23 cellular contexts compared by ENCODE assay signal in the genomic region with DNA sequence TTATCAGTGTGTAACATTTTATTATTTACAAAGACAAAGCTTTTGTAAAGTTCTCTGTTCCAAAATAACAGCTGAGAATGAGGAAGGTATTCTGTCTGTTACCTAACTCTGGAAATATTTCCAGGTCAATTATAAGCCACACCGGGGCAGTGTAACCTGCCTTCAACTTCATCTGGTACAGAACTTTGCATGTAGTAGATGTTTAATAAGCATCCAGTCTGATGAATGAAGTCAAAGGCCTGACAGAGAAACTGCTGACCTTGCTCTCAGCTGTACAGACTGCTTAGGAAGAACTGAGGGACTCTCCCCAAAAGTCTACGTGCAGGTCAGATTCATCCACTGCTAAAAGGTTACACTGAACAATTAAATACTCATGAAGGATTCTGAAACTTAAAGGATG. TPM values are rescaled to one million over a fixed set of nuclear protein-coding genes. Genes with fewer than 3 reads are reported as not detected.
DNase-seq lines count a peak whose midpoint lies in the region; ATAC-seq, FAIRE-seq and TF ChIP-seq lines count a peak whose summit lies in the region.
"Had no signal": no experiment of that assay in that cellular context is flagged by ENCODE, and none has a peak within 500 bp of the region (broad histone marks: within the 10 kb centered on the region; RNA-seq: fewer than 3 reads in every experiment).

No MANE protein-coding gene starts in this region.

- H3K27me3 ChIP-seq in RWPE2 (ENCODE audit: insufficient read depth, poor library complexity, severe bottlenecking), result no peaks in the 10 kb centered on the region

- CTCF ChIA-PET in A549 (lab: Yijun Ruan, JAX), result interaction anchor here (0.9 to 1.1 kb wide), 2 partner anchors 11 to 31 kb away, joined by 5 read pairs; no protein-coding TSS in a partner anchor

- TF ChIP-seq POLR2A in A549 (IDR thresholded peaks at IDR 0.05; ENCODE audit: low read length), result no peak
- no peak for TF ChIP-seq POLR2A in lower leg skin (IDR thresholded peaks at IDR 0.05)

- DNase-seq in A549 (ENCODE audit: low read depth in 1 of 2, low spot score in 1 of 2), result peak in 1 of 2 experiments; percentile 21
- no peak for DNase-seq in RWPE2 (ENCODE audit: low spot score)
- DNase-seq in kidney tubule cell (ENCODE audit: low spot score), result peak; percentile 69
- no peak for DNase-seq in lower leg skin (ENCODE audit: low spot score in 2 of 2)
- no peak for DNase-seq in CD14-positive monocyte (ENCODE audit: low spot score)
- no peak for DNase-seq in GM19240 (ENCODE audit: insufficient read length, low spot score)
- no peak for DNase-seq in NCI-H2171 treated with DMSO at 0.1 percent for 48 hours (lab: John Stamatoyannopoulos, UW)
- DNase-seq: activated effector memory CD4-positive, alpha-beta T cell treated with anti-CD3 and anti-CD28 coated beads, Interleukin-2, amount 50 U/mL, for 16 hours; amygdala; CD8-positive, alpha-beta memory T cell; HFFc6; IMR-90; lower lobe of right lung; naive thymus-derived CD8-positive, alpha-beta T cell; NCI-H1048; NCI-H69; RPMI8226; stimulated activated naive CD8-positive, alpha-beta T cell treated with anti-CD3 and anti-CD28 coated beads, Interleukin-15, Interleukin-2, amounts not matched to agents 100 U/mL and 50 U/mL, for 24 hours; T-helper 1 cell had no signal

- peaks cover 10% of the 10 kb centered on the region for H3K4me1 Mint-ChIP-seq in CD14-positive monocyte
- H3K4me1 Mint-ChIP-seq: WTC11 had no signal

- 62% methylated on average over 2 of the region's 2 CpGs for WGBS in A549 (ENCODE audit: missing lambda C conversion rate)
- 75 to 77% methylated on average over 2 of the region's 2 CpGs for WGBS in lower leg skin, 2 donors

- no peaks in the 10 kb centered on the region for H3K9me3 ChIP-seq in A549
- no peaks in the 10 kb centered on the region for H3K9me3 ChIP-seq in RWPE2 (ENCODE audit: severe bottlenecking)
- H3K9me3 ChIP-seq: lower lobe of right lung had no signal

- H3K4me2 ChIP-seq in A549, result no peak overlapping the region

- TF ChIP-seq EP300 in A549 (IDR thresholded peaks at IDR 0.05), result no peak

- H3K27me3 Mint-ChIP-seq in CD14-positive monocyte (ENCODE audit: low read depth in 3 of 3), result peaks cover 0 to 4% (median 0%) of the 10 kb centered on the region in 3 donors
- H3K27me3 Mint-ChIP-seq: CD8-positive, alpha-beta memory T cell; naive thymus-derived CD8-positive, alpha-beta T cell; progenitor cell of endocrine pancreas had no signal

- no peak overlapping the region for H3K27ac Mint-ChIP-seq in CD14-positive monocyte
- H3K27ac Mint-ChIP-seq: CD8-positive, alpha-beta memory T cell; HFFc6; naive thymus-derived CD8-positive, alpha-beta T cell; progenitor cell of endocrine pancreas had no signal

- H3K4me3 ChIP-seq in A549 (no peak overlapping the region), RWPE2 (ENCODE audit: severe bottlenecking) (no peak overlapping the region), lower leg skin (ENCODE audit: low read depth, poor library complexity, severe bottlenecking) (no peak overlapping the region)
- H3K4me3 ChIP-seq: lower lobe of right lung had no signal

- POLR2A ChIA-PET in A549 (lab: Yijun Ruan, JAX), result no interaction called here

- H3K36me3 Mint-ChIP-seq in CD14-positive monocyte, result peaks cover 66 to 78% of the 10 kb centered on the region in 2 donors

- FAIRE-seq in A549 (lab: Jason Lieb, UNC), result no peak
- FAIRE-seq: frontal cortex had no signal

- H3K4me1 ChIP-seq in A549, result no peaks in the 10 kb centered on the region
- no peaks in the 10 kb centered on the region for H3K4me1 ChIP-seq in RWPE2 (ENCODE audit: insufficient read depth, poor library complexity, severe bottlenecking)
- H3K4me1 ChIP-seq: lower lobe of right lung had no signal

- TF ChIP-seq CTCF in A549 (IDR thresholded peaks at IDR 0.05) (no peak; the same call in 2 of the 3 replicates), RWPE2 (IDR thresholded peaks at IDR 0.05; ENCODE audit: poor library complexity, severe bottlenecking) (peak; percentile 29), lower leg skin (IDR thresholded peaks at IDR 0.05) (no peak), CD14-positive monocyte (IDR thresholded peaks at IDR 0.05) (no peak)

- TF ChIP-seq RAD21 in A549 (conservative IDR thresholded peaks at IDR 0.05 in 1 of 2, IDR thresholded peaks at IDR 0.05 in 1 of 2), result peak; percentile 17 to 36; a peak in 2 of 5 replicates

- H3K9me3 Mint-ChIP-seq in CD14-positive monocyte, result no peaks in the 10 kb centered on the region
- H3K9me3 Mint-ChIP-seq: CD8-positive, alpha-beta memory T cell; HFFc6; naive thymus-derived CD8-positive, alpha-beta T cell; WTC11 had no signal

- peaks cover 73% of the 10 kb centered on the region for H3K36me3 ChIP-seq in RWPE2 (ENCODE audit: low read depth)

- H3K27ac ChIP-seq in A549, result no peak overlapping the region
- H3K27ac ChIP-seq in RWPE2 (ENCODE audit: poor library complexity, severe bottlenecking), result no peak overlapping the region
- H3K27ac ChIP-seq: lower lobe of right lung had no signal

- H3K4me3 Mint-ChIP-seq in CD14-positive monocyte, result no peak overlapping the region
- H3K4me3 Mint-ChIP-seq: CD8-positive, alpha-beta memory T cell; HFFc6; naive thymus-derived CD8-positive, alpha-beta T cell; WTC11 had no signal

- peak; percentile 47 to 69; a peak in 4 of 6 replicates for ATAC-seq in A549
- peak; percentile 42 for ATAC-seq in GM19372 (IDR thresholded peaks at IDR 0.05; ENCODE audit: low read depth, unreplicated experiment)
- peak; percentile 51; the same call in 1 of the 3 replicates for ATAC-seq in RWPE2 (ENCODE audit: low read depth)
- ATAC-seq: naive thymus-derived CD8-positive, alpha-beta T cell; stimulated activated naive CD8-positive, alpha-beta T cell treated with anti-CD3 and anti-CD28 coated beads, Interleukin-15, Interleukin-2, amounts not matched to agents 100 U/mL and 50 U/mL, for 24 hours; WTC11 had no signal

- intact Hi-C loops in lower leg skin (cut with DNase I; ENCODE audit: low total_unique reads) (no loop called here), CD14-positive monocyte (cut with micrococcal nuclease) (no loop called here)

TF ChIP-seq in A549, 52 proteins besides CTCF, POLR2A, EP300 and RAD21:
- no peak for TF ChIP-seq NFE2L2 (conservative IDR thresholded peaks at IDR 0.05; ENCODE audit: low read length)
- peak; percentile 13; the same call in 1 of the 3 replicates for TF ChIP-seq SMC3 (IDR thresholded peaks at IDR 0.05)
- TF ChIP-seq HDAC2 (IDR thresholded peaks at IDR 0.05), result no peak
- TF ChIP-seq NPAS2 (CRISPR knock-in tag; IDR thresholded peaks at IDR 0.05; ENCODE audit: borderline replicate concordance), result no peak
- no peak for TF ChIP-seq EHF (CRISPR knock-in tag; IDR thresholded peaks at IDR 0.05)
- no peak for TF ChIP-seq HOXB13 (CRISPR knock-in tag; IDR thresholded peaks at IDR 0.05; ENCODE audit: low read depth)
- no peak for TF ChIP-seq PHF8 (IDR thresholded peaks at IDR 0.05; ENCODE audit: borderline replicate concordance, low read depth)
- TF ChIP-seq JUN (IDR thresholded peaks at IDR 0.05), result no peak
- TF ChIP-seq, protein P1, sequence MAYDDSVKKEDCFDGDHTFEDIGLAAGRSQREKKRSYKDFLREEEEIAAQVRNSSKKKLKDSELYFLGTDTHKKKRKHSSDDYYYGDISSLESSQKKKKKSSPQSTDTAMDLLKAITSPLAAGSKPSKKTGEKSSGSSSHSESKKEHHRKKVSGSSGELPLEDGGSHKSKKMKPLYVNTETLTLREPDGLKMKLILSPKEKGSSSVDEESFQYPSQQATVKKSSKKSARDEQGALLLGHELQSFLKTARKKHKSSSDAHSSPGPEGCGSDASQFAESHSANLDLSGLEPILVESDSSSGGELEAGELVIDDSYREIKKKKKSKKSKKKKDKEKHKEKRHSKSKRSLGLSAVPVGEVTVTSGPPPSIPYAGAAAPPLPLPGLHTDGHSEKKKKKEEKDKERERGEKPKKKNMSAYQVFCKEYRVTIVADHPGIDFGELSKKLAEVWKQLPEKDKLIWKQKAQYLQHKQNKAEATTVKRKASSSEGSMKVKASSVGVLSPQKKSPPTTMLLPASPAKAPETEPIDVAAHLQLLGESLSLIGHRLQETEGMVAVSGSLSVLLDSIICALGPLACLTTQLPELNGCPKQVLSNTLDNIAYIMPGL (CRISPR knock-in tag; IDR thresholded peaks at IDR 0.05; ENCODE audit: borderline replicate concordance), result no peak
- TF ChIP-seq FOSL2 (IDR thresholded peaks at IDR 0.05), result no peak
- no peak for TF ChIP-seq FOSL2 (CRISPR knock-in tag; IDR thresholded peaks at IDR 0.05)
- no peak for TF ChIP-seq HEYL (CRISPR knock-in tag; IDR thresholded peaks at IDR 0.05)
- no peak for TF ChIP-seq BHLHE40 (IDR thresholded peaks at IDR 0.05; ENCODE audit: low read depth, low read length)
- peak; percentile 75 for TF ChIP-seq MAFK (IDR thresholded peaks at IDR 0.05; ENCODE audit: partially characterized antibody)
- TF ChIP-seq, protein P2, sequence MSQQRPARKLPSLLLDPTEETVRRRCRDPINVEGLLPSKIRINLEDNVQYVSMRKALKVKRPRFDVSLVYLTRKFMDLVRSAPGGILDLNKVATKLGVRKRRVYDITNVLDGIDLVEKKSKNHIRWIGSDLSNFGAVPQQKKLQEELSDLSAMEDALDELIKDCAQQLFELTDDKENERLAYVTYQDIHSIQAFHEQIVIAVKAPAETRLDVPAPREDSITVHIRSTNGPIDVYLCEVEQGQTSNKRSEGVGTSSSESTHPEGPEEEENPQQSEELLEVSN (IDR thresholded peaks at IDR 0.05; ENCODE audit: borderline replicate concordance, low read depth), result no peak
- TF ChIP-seq JUNB (IDR thresholded peaks at IDR 0.05), result no peak
- no peak for TF ChIP-seq HOXB5 (CRISPR knock-in tag; IDR thresholded peaks at IDR 0.05)

RNA-seq across cellular contexts. Expression of a gene that starts 43.3 kb away (rescaled TPM):
- polyA plus RNA-seq in A549 (2011; rRNA removed), result 61.5 and 70.8 TPM in 2 replicates
- polyA plus RNA-seq in A549 (2012; cell fraction: cytosol; rRNA removed), result 26.9 and 40.2 TPM in 2 replicates
- polyA plus RNA-seq in A549 (2012; cell fraction: nucleus; rRNA removed), result 57.9 and 73.6 TPM in 2 replicates
- 36.6 to 38.9 TPM (median 38.7 TPM) in 3 replicates for polyA plus RNA-seq in A549 (2017; fragmentation: RNase III; extraction: RNeasy Plus Mini Kit Qiagen cat#74134 plus additional on column Dnase treatment)
- polyA minus RNA-seq in A549 (2011; rRNA and poly(A)+ RNA removed), result 186 and 190 TPM in 2 replicates
- 10 to 100 TPM; 28.1 to 38.4 (median 31.8) TPM for total RNA-seq in lower leg skin
- 10 to 100 TPM; 31.7 to 40.7 TPM for polyA plus RNA-seq in CD14-positive monocyte

RNA-seq across cellular contexts. Expression of a gene that starts 55.4 kb away (rescaled TPM):
- polyA plus RNA-seq in A549 (2011; rRNA removed) (37.8 and 39.2 TPM in 2 replicates), A549 (2017; fragmentation: RNase III; extraction: RNeasy Plus Mini Kit Qiagen cat#74134 plus additional on column Dnase treatment) (39.0 to 40.7 TPM (median 40.0 TPM) in 3 replicates), CD14-positive monocyte (10 to 100 TPM; 25.7 to 28.4 TPM)
- polyA plus RNA-seq in A549 (2012; cell fraction: cytosol; rRNA removed), result 20.5 and 23.7 TPM in 2 replicates
- polyA plus RNA-seq in A549 (2012; cell fraction: nucleus; rRNA removed), result 11.1 and 19.5 TPM in 2 replicates
- polyA minus RNA-seq in A549 (2011; rRNA and poly(A)+ RNA removed), result 8.9 and 10.0 TPM in 2 replicates
- total RNA-seq in lower leg skin, result 10 to 100 TPM; 19.6 to 27.5 (median 21.5) TPM
